ENCODE assay signal across 30 cellular contexts in the genomic region with DNA sequence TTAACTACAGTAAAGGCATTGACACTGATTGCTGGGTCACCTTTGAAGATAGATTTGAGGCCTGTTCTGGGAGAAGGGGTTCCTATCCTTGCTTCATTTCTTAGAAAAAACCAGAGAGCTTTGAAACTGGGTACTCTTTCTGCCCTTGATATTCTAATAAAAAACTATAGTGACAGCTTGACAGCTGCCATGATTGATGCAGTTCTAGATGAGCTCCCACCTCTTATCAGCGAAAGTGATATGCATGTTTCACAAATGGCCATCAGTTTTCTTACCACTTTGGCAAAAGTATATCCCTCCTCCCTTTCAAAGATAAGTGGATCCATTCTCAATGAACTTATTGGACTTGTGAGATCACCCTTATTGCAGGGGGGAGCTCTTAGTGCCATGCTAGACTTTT.
"Had no signal": no experiment of that assay in that cellular context is flagged by ENCODE, and none has a peak within 500 bp of the region (broad histone marks: within the 10 kb centered on the region; RNA-seq: fewer than 3 reads in every experiment).

No MANE protein-coding gene starts in this region.

- H3K9me3 Mint-ChIP-seq: activated B cell treated with CpG ODN at 0.5 μM for 24 hours; activated CD8-positive, alpha-beta T cell treated with anti-CD3 and anti-CD28 coated beads for 36 hours; activated T-cell treated with anti-CD3 and anti-CD28 coated beads, Interleukin-2, amount 50 U/mL, for 4 hours; T-helper 2 cell treated with Interferon-gamma antibody and Interleukin-4, amounts not matched to agents 5 μg/mL and 100 μg/mL, for 36 hours had no signal

- H3K27ac Mint-ChIP-seq: activated B cell treated with CpG ODN at 0.5 μM for 24 hours; activated CD8-positive, alpha-beta T cell treated with anti-CD3 and anti-CD28 coated beads for 36 hours; T-helper 17 cell; T-helper 2 cell treated with Interferon-gamma antibody and Interleukin-4, amounts not matched to agents 5 μg/mL and 100 μg/mL, for 36 hours had no signal

- H3K27ac ChIP-seq: body of pancreas, cardiac muscle cell, colonic mucosa, WERI-Rb-1 had no signal

- DNase-seq: activated B cell treated with CpG ODN at 0.5 μM for 24 hours; activated CD4-positive, alpha-beta T cell treated with anti-CD3 and anti-CD28 coated beads for 48 hours; activated CD4-positive, alpha-beta T cell treated with anti-CD3 and anti-CD28 coated beads, Interleukin-2, amount 50 U/mL, for 1 hour; activated CD4-positive, alpha-beta T cell treated with anti-CD3 and anti-CD28 coated beads, Interleukin-2, amount 50 U/mL, for 48 hours; activated CD8-positive, alpha-beta memory T cell treated with anti-CD3 and anti-CD28 coated beads for 24 hours; activated CD8-positive, alpha-beta T cell treated with anti-CD3 and anti-CD28 coated beads for 36 hours; activated gamma-delta T cell; activated naive CD4-positive, alpha-beta T cell; activated naive CD4-positive, alpha-beta T cell treated with anti-CD3 and anti-CD28 coated beads, Interleukin-2, amount 50 U/mL, for 16 hours; activated T-cell treated with anti-CD3 and anti-CD28 coated beads, Interleukin-2, amount 50 U/mL, for 4 hours; amygdala; aorta; body of pancreas; central memory CD4-positive, alpha-beta T cell; cerebellar nuclear complex; colonic mucosa; effector CD8-positive, alpha-beta T cell; foreskin fibroblast; head of caudate nucleus; T-helper 1 cell; T-helper 17 cell; T1000; WERI-Rb-1 had no signal

- H3K4me3 ChIP-seq: body of pancreas, cardiac muscle cell, colonic mucosa had no signal

- H3K9me3 ChIP-seq: body of pancreas, colonic mucosa had no signal

- H3K4me1 ChIP-seq: body of pancreas, colonic mucosa had no signal

- H3K27me3 Mint-ChIP-seq: activated B cell treated with CpG ODN at 0.5 μM for 24 hours; activated CD8-positive, alpha-beta T cell treated with anti-CD3 and anti-CD28 coated beads for 36 hours; activated naive CD8-positive, alpha-beta T cell; T-helper 17 cell had no signal

- FAIRE-seq: endometrium, frontal cortex had no signal

- H3K4me3 Mint-ChIP-seq: activated B cell treated with CpG ODN at 0.5 μM for 24 hours; activated CD8-positive, alpha-beta T cell treated with anti-CD3 and anti-CD28 coated beads for 36 hours; activated naive CD8-positive, alpha-beta T cell; activated T-cell treated with anti-CD3 and anti-CD28 coated beads, Interleukin-2, amount 50 U/mL, for 4 hours; T-helper 17 cell; T-helper 2 cell treated with Interferon-gamma antibody and Interleukin-4, amounts not matched to agents 5 μg/mL and 100 μg/mL, for 36 hours had no signal

- ATAC-seq: activated CD4-positive, CD25-positive, alpha-beta regulatory T cell treated with anti-CD3 and anti-CD28 coated beads, Interleukin-2, amount 50 U/mL, for 24 hours; activated CD8-positive, alpha-beta T cell treated with anti-CD3 and anti-CD28 coated beads for 36 hours; activated T-cell treated with anti-CD3 and anti-CD28 coated beads, Interleukin-2, amount 50 U/mL, for 4 hours; body of pancreas; esophagus mucosa; T-helper 17 cell had no signal

- H3K4me1 Mint-ChIP-seq: activated B cell treated with CpG ODN at 0.5 μM for 24 hours had no signal

- H3K27me3 ChIP-seq: body of pancreas, cardiac muscle cell, colonic mucosa had no signal
